8 cellular contexts compared by ENCODE assay signal in the genomic region with DNA sequence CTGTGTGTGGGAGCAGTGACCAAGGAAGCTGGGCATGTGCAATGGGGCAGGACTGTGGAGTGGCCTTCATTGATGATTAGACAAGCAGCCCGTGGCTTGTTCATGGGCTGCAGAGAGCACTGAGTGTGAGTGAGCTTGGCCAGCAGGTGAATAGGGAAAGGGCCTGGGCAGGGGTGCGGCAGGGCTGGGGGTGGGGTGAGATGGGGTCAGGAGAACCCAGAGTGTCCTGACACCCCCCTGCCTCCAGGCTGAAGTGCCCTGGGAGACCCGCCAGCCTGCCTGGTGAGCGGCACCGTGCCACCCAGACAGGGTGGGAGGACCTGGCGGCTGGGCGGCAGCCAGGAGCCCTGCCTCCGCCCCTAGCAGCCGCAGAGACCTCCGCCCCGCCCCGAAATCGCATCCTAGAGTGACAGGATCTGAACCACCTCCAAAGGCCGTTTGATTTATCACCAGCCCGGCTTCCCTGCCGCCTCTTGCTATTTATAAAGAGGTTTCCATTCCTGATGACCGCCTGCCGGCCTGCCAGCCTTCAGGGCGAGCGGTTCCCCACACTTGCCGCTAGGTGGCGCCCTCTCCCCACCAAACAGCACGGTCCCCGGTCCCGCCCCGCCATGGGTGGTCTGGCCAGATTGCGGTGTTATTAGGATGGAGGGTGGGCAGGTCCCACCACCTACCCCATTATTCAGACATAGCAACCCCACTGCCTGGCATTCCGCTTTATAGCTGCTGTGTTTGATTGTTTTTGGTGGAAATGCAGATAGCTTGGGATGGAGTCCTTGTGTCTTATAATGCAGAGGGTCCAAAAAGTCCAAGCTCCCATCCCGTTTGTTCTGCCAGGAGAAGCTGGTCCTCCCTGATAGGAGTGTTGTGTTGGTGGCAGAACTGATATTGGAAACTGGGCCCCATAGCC. TPM values are rescaled to one million over a fixed set of nuclear protein-coding genes. Genes with fewer than 3 reads are reported as not detected.
DNase-seq lines count a peak whose midpoint lies in the region; ATAC-seq, FAIRE-seq and TF ChIP-seq lines count a peak whose summit lies in the region.

No MANE protein-coding gene starts in this region.

- ATAC-seq in GM18909 (IDR thresholded peaks at IDR 0.05; ENCODE audit: poor library complexity, unreplicated experiment) (peak; percentile 77), RWPE2 (ENCODE audit: low read depth) (peak; percentile 81), upper lobe of left lung (ENCODE audit: low FRiP score in 2 of 2) (peak; percentile 86 to 93)

- H2AFZ ChIP-seq in parathyroid adenoma = peak overlapping the region; percentile 65

- H3K79me2 ChIP-seq in parathyroid adenoma = no peaks in the 10 kb centered on the region

- H3K9me3 ChIP-seq in RWPE2 (ENCODE audit: severe bottlenecking) (no peaks in the 10 kb centered on the region), parathyroid adenoma (ENCODE audit: control insufficient read depth, low read length) (no peaks in the 10 kb centered on the region), upper lobe of left lung (no peaks in the 10 kb centered on the region)

- no peak overlapping the region for H3K4me3 ChIP-seq in LNCaP clone FGC (ENCODE audit: low read depth, low read length)
- H3K4me3 ChIP-seq in RWPE2 (ENCODE audit: severe bottlenecking) = no peak overlapping the region
- H3K4me3 ChIP-seq in parathyroid adenoma (ENCODE audit: low read depth, low read length) = no peak overlapping the region
- peak overlapping the region in 1 of 4 donors; percentile 17 for H3K4me3 ChIP-seq in upper lobe of left lung

- no peak overlapping the region for H3K27ac ChIP-seq in RWPE2 (ENCODE audit: poor library complexity, severe bottlenecking)
- no peak overlapping the region for H3K27ac ChIP-seq in parathyroid adenoma
- no peak overlapping the region for H3K27ac ChIP-seq in upper lobe of left lung

- DNase-seq in AG08396 (ENCODE audit: low spot score) (peak; percentile 90), LNCaP clone FGC (ENCODE audit: low read depth) (no peak), RWPE2 (ENCODE audit: low spot score) (no peak), frontal cortex (ENCODE audit: low spot score in 2 of 2) (peak; percentile 84 to 91), upper lobe of left lung (peak; percentile 80 to 90)
- DNase-seq in activated effector memory CD4-positive, alpha-beta T cell treated with Interleukin-2 at 50 U/mL for 16 hours = peak; percentile 58

- 6% methylated on average over 16 to 24 of the region's 29 CpGs for WGBS in upper lobe of left lung, 2 donors

- peak; percentile 99 for TF ChIP-seq CTCF in LNCaP clone FGC (IDR thresholded peaks at IDR 0.05; ENCODE audit: control insufficient read depth, extremely low read depth, insufficient read depth)
- peak; percentile 100 for TF ChIP-seq CTCF in RWPE2 (IDR thresholded peaks at IDR 0.05; ENCODE audit: poor library complexity, severe bottlenecking)
- peak; percentile 99 for TF ChIP-seq CTCF in parathyroid adenoma (IDR thresholded peaks at IDR 0.05)
- peak; percentile 94 to 99 (median 97) for TF ChIP-seq CTCF in upper lobe of left lung (IDR thresholded peaks at IDR 0.05)

- no peaks in the 10 kb centered on the region for H3K4me1 ChIP-seq in RWPE2 (ENCODE audit: insufficient read depth, poor library complexity, severe bottlenecking)
- peaks cover 4% of the 10 kb centered on the region for H3K4me1 ChIP-seq in parathyroid adenoma
- H3K4me1 ChIP-seq in upper lobe of left lung = peaks cover 0 to 12% (median 10%) of the 10 kb centered on the region in 4 donors

- no peak for TF ChIP-seq EP300 in upper lobe of left lung (IDR thresholded peaks at IDR 0.05)

- peak overlapping the region; percentile 30 for H3K4me2 ChIP-seq in parathyroid adenoma (ENCODE audit: low read length)

- no peaks in the 10 kb centered on the region for H3K27me3 ChIP-seq in RWPE2 (ENCODE audit: insufficient read depth, poor library complexity, severe bottlenecking)
- H3K27me3 ChIP-seq in parathyroid adenoma (ENCODE audit: control insufficient read depth, insufficient read depth, low read length) = no peaks in the 10 kb centered on the region
- no peaks in the 10 kb centered on the region for H3K27me3 ChIP-seq in upper lobe of left lung

- H3K36me3 ChIP-seq in RWPE2 (ENCODE audit: low read depth) (no peaks in the 10 kb centered on the region), parathyroid adenoma (ENCODE audit: control insufficient read depth, insufficient read depth, low read length) (no peaks in the 10 kb centered on the region), upper lobe of left lung (no peaks in the 10 kb centered on the region)

- no peak for FAIRE-seq in frontal cortex (lab: Jason Lieb, UNC)

- no peak for TF ChIP-seq POLR2A in upper lobe of left lung (IDR thresholded peaks at IDR 0.05)

- no peak overlapping the region for H3K9ac ChIP-seq in parathyroid adenoma

RNA-seq across cellular contexts. Expression of gene MYLK2, which starts 3.5 kb away (rescaled TPM):
- total RNA-seq in frontal cortex (0.82 TPM), upper lobe of left lung (not detected)

RNA-seq across cellular contexts. Expression of gene FOXS1, which starts 22.7 kb away (rescaled TPM):
- total RNA-seq in frontal cortex (0.82 TPM), upper lobe of left lung (1 to 10 TPM in 2 of 6 donors, under 1 TPM in 1, not detected in 3; 0.91 to 1.7 (median 1.3) TPM)

RNA-seq across cellular contexts. Expression of gene DUSP15, which starts 47.7 kb away (rescaled TPM):
- 9.8 TPM for total RNA-seq in frontal cortex
- total RNA-seq in upper lobe of left lung = 1 to 10 TPM in 4 of 6 donors, under 1 TPM in 1, not detected in 1; 0.69 to 1.7 (median 1.1) TPM

RNA-seq across cellular contexts. Expression of gene TTLL9, which starts 47.8 kb away (rescaled TPM):
- total RNA-seq in frontal cortex (1.2 TPM), upper lobe of left lung (10 to 100 TPM in 1 of 6 donors, 1 to 10 TPM in 4, under 1 TPM in 1; 0.31 to 20.7 (median 4.4) TPM)

Comparison
In these comparisons a context has a peak if more than half of its experiments do, and no peak if none do; other contexts are left out.
1. DNase-seq: peak in AG08396 (single experiment), activated effector memory CD4-positive, alpha-beta T cell treated with Interleukin-2 at 50 U/mL for 16 hours (single experiment), frontal cortex (2 of 2) and upper lobe of left lung (2 of 2); none in LNCaP clone FGC (single experiment) and RWPE2 (single experiment).
2. Peak in every context shown above with its lines, with median percentiles within 50 percentile points of each other: ATAC-seq and CTCF ChIP-seq.